In genomic region chr2:25981596-25982272, GRCh38 we compare ENCODE assay signal across 8 cellular contexts. TPM values are rescaled to one million over a fixed set of nuclear protein-coding genes. Genes with fewer than 3 reads are reported as not detected.
A peak's percentile ranks its signal among the peaks of the same experiment; 100 is the strongest.
DNase-seq lines count a peak whose midpoint lies in the region; ATAC-seq and TF ChIP-seq lines count a peak whose summit lies in the region.

No MANE protein-coding gene starts in this region.

- H3K27ac ChIP-seq in KOPT-K1 (ENCODE audit: low read depth, low read length, poor library complexity, severe bottlenecking): peak overlapping the region; percentile 59
- peak overlapping the region; percentile 68 for H3K27ac ChIP-seq in mammary epithelial cell (ENCODE audit: insufficient read depth, low read depth, low read length)
- H3K27ac ChIP-seq in left lung: peak overlapping the region; percentile 33 to 50
- peak overlapping the region in 4 of 5 donors; percentile 33 to 85 (median 78) for H3K27ac ChIP-seq in stomach

- DNase-seq in BE2C (no peak), mammary epithelial cell (no peak), left lung (peak in 1 of 2 donors; percentile 83), stomach (no peak), midbrain (lab: John Stamatoyannopoulos, UW) (no peak)
- DNase-seq in stimulated activated naive CD4-positive, alpha-beta T cell treated with Interleukin-2 at 50 U/mL for 16 hours (lab: John Stamatoyannopoulos, UW): no peak

- peak overlapping the region; percentile 73 for H3K9ac ChIP-seq in mammary epithelial cell (ENCODE audit: insufficient read depth, low read length)

- intact Hi-C loops in mammary epithelial cell (cut with micrococcal nuclease) (loop anchor here (2.0 kb wide), 1 partner anchor 31 kb away; no protein-coding TSS in a partner anchor), left lung (cut with DNase I) (no loop called here), stomach (cut with DNase I; ENCODE audit: low total_unique reads) (no loop called here)

- in situ Hi-C loops in mammary epithelial cell (cut with MboI; ENCODE audit: low sequenced_read_pairs in 2 of 2): loop anchor here in 1 of 2 donors (10.0 kb wide), 1 partner anchor 163 kb away; no protein-coding TSS in a partner anchor

- no peak for TF ChIP-seq EP300 in stomach (IDR thresholded peaks at IDR 0.05)

- H2AFZ ChIP-seq in mammary epithelial cell (ENCODE audit: low read depth, low read length): peak overlapping the region; percentile 93

- no peaks in the 10 kb centered on the region for H3K36me3 ChIP-seq in BE2C
- no peaks in the 10 kb centered on the region for H3K36me3 ChIP-seq in KOPT-K1 (ENCODE audit: insufficient read depth, low read length)
- H3K36me3 ChIP-seq in mammary epithelial cell (ENCODE audit: insufficient read depth, low read length): no peaks in the 10 kb centered on the region
- no peaks in the 10 kb centered on the region for H3K36me3 ChIP-seq in left lung
- H3K36me3 ChIP-seq in stomach: no peaks in the 10 kb centered on the region

- 38% methylated on average over 3 of the region's 44 CpGs for WGBS in mammary epithelial cell (ENCODE audit: low coverage, missing lambda C conversion rate)
- 10 to 12% (median 10%) methylated on average over 26 to 44 of the region's 44 CpGs for WGBS in stomach, 5 donors

- TSS peak; percentile 41 for BruUV-seq in mammary epithelial cell (replicated peaks; lab: Mats Ljungman, UMichigan)

- H4K20me1 ChIP-seq in mammary epithelial cell (ENCODE audit: insufficient read depth, low read length): no peaks in the 10 kb centered on the region

- H3K4me1 ChIP-seq in BE2C (peaks cover 4% of the 10 kb centered on the region; the same call in 1 of the 2 replicates), mammary epithelial cell (ENCODE audit: insufficient read depth, low read length) (peaks cover 37% of the 10 kb centered on the region), left lung (peaks cover 11 to 18% of the 10 kb centered on the region in 2 donors), stomach (peaks cover 5 to 59% (median 39%) of the 10 kb centered on the region in 4 donors)

- dilution Hi-C loops in mammary epithelial cell (cut with HindIII; ENCODE audit: low sequenced_read_pairs): no loop called here

- H3K4me3 ChIP-seq in BE2C (ENCODE audit: low read depth, low read length): peak overlapping the region; percentile 85
- peak overlapping the region; percentile 74 to 91 (median 78) for H3K4me3 ChIP-seq in mammary epithelial cell (replicated peaks in 1 of 3; ENCODE audit: insufficient read depth in 1 of 3, low read depth in 2 of 3, low read length in 3 of 3)
- H3K4me3 ChIP-seq in left lung: peak overlapping the region; percentile 71 to 84
- peak overlapping the region; percentile 82 to 93 (median 88) for H3K4me3 ChIP-seq in stomach

- TF ChIP-seq CTCF in BE2C (IDR thresholded peaks at IDR 0.05; ENCODE audit: low read depth, low read length) (no peak), mammary epithelial cell (conservative IDR thresholded peaks at IDR 0.05 in 1 of 2, IDR thresholded peaks at IDR 0.05 in 1 of 2; ENCODE audit: extremely low read depth in 1 of 2, insufficient read depth in 1 of 2, low read depth in 1 of 2, low read length in 2 of 2) (peak in 1 of 2 donors; percentile 9), left lung (IDR thresholded peaks at IDR 0.05) (no peak), stomach (IDR thresholded peaks at IDR 0.05) (no peak)

- ATAC-seq in GM19324 (IDR thresholded peaks at IDR 0.05; ENCODE audit: low FRiP score, unreplicated experiment) (peak; percentile 16), left lung (peak; percentile 56)

- peaks cover 39% of the 10 kb centered on the region for H3K79me2 ChIP-seq in mammary epithelial cell (ENCODE audit: insufficient read depth, low read length)

- peak overlapping the region; percentile 100 for H3K4me2 ChIP-seq in mammary epithelial cell (ENCODE audit: insufficient read depth, low read depth, low read length)

- CTCF ChIA-PET in mammary epithelial cell (lab: Charles Lee; ENCODE audit: low non-redundant PET): interaction anchor here (0.7 kb wide), 1 partner anchor 10 kb away, joined by 7 read pairs; no protein-coding TSS in a partner anchor

- H3K9me3 ChIP-seq in BE2C (no peaks in the 10 kb centered on the region), KOPT-K1 (ENCODE audit: insufficient read depth, low read length, poor library complexity, severe bottlenecking) (no peaks in the 10 kb centered on the region), mammary epithelial cell (replicated peaks; ENCODE audit: insufficient read depth, low read length) (no peaks in the 10 kb centered on the region), left lung (no peaks in the 10 kb centered on the region), stomach (no peaks in the 10 kb centered on the region)

- H3K27me3 ChIP-seq in BE2C (no peaks in the 10 kb centered on the region), mammary epithelial cell (ENCODE audit: insufficient read depth, low read length) (no peaks in the 10 kb centered on the region), left lung (no peaks in the 10 kb centered on the region), stomach (no peaks in the 10 kb centered on the region)

- TF ChIP-seq POLR2A in stomach (IDR thresholded peaks at IDR 0.05): no peak

RNA-seq across cellular contexts. Expression of gene KIF3C, which starts 0.6 kb away (rescaled TPM):
- polyA plus RNA-seq in BE2C (2012; ENCODE audit: insufficient read depth, insufficient read length, low read depth): 28.2 TPM
- total RNA-seq in mammary epithelial cell: 10 to 100 TPM; 30.7 to 35.3 TPM
- 9.1 TPM for polyA plus RNA-seq in mammary epithelial cell
- 30.3 TPM for polyA minus RNA-seq in mammary epithelial cell
- total RNA-seq in left lung: 10 to 100 TPM in 1 of 2 donors, 1 to 10 TPM in 1; 5.4 to 10.3 TPM
- 1 to 10 TPM in 3 of 5 donors, under 1 TPM in 1, not detected in 1; 0.29 to 7.3 (median 3.2) TPM for total RNA-seq in stomach
- polyA plus RNA-seq in stomach: 1 to 10 TPM; 1.1 to 2.4 (median 1.2) TPM

RNA-seq across cellular contexts. Expression of gene RAB10, which starts 52.1 kb away (rescaled TPM):
- polyA plus RNA-seq in BE2C (2012; ENCODE audit: insufficient read depth, insufficient read length, low read depth): 91.4 TPM
- total RNA-seq in mammary epithelial cell (100 to 1,000 TPM; 127 to 188 TPM), left lung (100 to 1,000 TPM; 114 to 175 TPM), stomach (100 to 1,000 TPM in 3 of 5 donors, 10 to 100 TPM in 2; 22.2 to 591 (median 106) TPM)
- polyA plus RNA-seq in mammary epithelial cell (94.8 TPM), stomach (10 to 100 TPM; 39.3 to 60.8 (median 60.2) TPM)
- polyA minus RNA-seq in mammary epithelial cell: 49.8 TPM
